ENCODE assay signal across 21 cellular contexts in genomic region chr6:78589426-78589825, GRCh38.
DNase-seq lines count a peak whose midpoint lies in the region; ATAC-seq, FAIRE-seq and TF ChIP-seq lines count a peak whose summit lies in the region.
"Had no signal": no experiment of that assay in that cellular context is flagged by ENCODE, and none has a peak within 500 bp of the region (broad histone marks: within the 10 kb centered on the region; RNA-seq: fewer than 3 reads in every experiment).

No MANE protein-coding gene starts in this region.

- H3K9me3 ChIP-seq in prostate gland: no peaks in the 10 kb centered on the region
- H3K9me3 ChIP-seq: A549, SK-N-SH had no signal

- DNase-seq in AG10803 (ENCODE audit: low read depth) (peak; percentile 65), H54 (ENCODE audit: insufficient read length, low spot score) (no peak), NCI-H748 (lab: John Stamatoyannopoulos, UW; ENCODE audit: unreplicated experiment) (peak; percentile 93), fibroblast of gingiva (ENCODE audit: low read depth) (peak; percentile 51), prostate gland (ENCODE audit: low spot score) (no peak), islet precursor cell (no peak), HPDE6-E6E7 (ENCODE audit: extremely low spot score) (no peak), left lobe of liver (ENCODE audit: low spot score) (no peak)
- DNase-seq: DMS79, H9, KG1, NCI-H1436, NCI-H2029 treated with DMSO at 0.1 percent for 48 hours, NCI-H2227 treated with DMSO at 0.1 percent for 48 hours, NCI-H510A treated with DMSO at 0.1 percent for 48 hours, OCI-M1, SHP77, SK-N-SH, T-cell had no signal

- H3K4me1 ChIP-seq in prostate gland (replicated peaks): no peaks in the 10 kb centered on the region

- intact Hi-C loops in prostate gland (cut with DNase I): no loop called here

- FAIRE-seq in H54 (lab: Jason Lieb, UNC): peak; percentile 27
- FAIRE-seq: A549 had no signal

- TF ChIP-seq POLR2A in H54 (IDR thresholded peaks at IDR 0.05; ENCODE audit: low read depth, low read length) (no peak), prostate gland (IDR thresholded peaks at IDR 0.05) (no peak)

- ATAC-seq in left lobe of liver: no peak
- ATAC-seq: A549, T-cell had no signal

- no peak overlapping the region for H3K27ac ChIP-seq in prostate gland
- H3K27ac ChIP-seq: A549, C4-2B had no signal

- H3K27me3 ChIP-seq in prostate gland (replicated peaks; ENCODE audit: insufficient read depth): no peaks in the 10 kb centered on the region

- H3K36me3 ChIP-seq in prostate gland: no peaks in the 10 kb centered on the region

- TF ChIP-seq CTCF in AG10803 (conservative IDR thresholded peaks at IDR 0.05; ENCODE audit: low read length) (no peak), prostate gland (IDR thresholded peaks at IDR 0.05) (no peak)

- no peak overlapping the region for H3K4me3 ChIP-seq in AG10803 (ENCODE audit: low read length)
- H3K4me3 ChIP-seq in prostate gland: no peak overlapping the region
- H3K4me3 ChIP-seq: A549 had no signal

Comparison
In these comparisons a context has a peak if more than half of its experiments do, and no peak if none do; other contexts are left out.
1. DNase-seq: peak in AG10803 (single experiment), NCI-H748 (single experiment) and fibroblast of gingiva (single experiment); none in H54 (single experiment), prostate gland (single experiment), islet precursor cell (single experiment), HPDE6-E6E7 (single experiment) and left lobe of liver (single experiment).